Comparison of ENCODE assay signal across 18 cellular contexts in the genomic region with DNA sequence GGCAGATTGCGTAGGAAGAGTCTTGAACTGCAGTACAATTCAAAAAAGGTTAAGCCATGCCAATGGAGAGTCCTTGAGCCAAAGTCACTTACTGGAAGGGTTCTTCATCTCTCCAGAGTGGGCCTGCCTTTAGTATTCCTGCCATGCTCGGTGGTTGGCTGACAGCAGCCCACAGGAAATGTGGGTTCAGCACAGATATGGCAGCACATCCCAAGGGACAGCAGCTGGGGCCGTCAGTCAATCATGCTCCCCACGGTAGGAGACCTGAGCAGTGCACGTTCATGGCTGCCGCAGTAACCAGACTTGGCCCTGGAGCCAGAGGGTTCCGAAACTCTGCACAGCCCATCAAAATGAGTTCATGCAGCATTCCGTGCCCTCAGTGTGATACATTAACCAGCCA.
"Had no signal": no experiment of that assay in that cellular context is flagged by ENCODE, and none has a peak within 500 bp of the region (broad histone marks: within the 10 kb centered on the region; RNA-seq: fewer than 3 reads in every experiment).

No MANE protein-coding gene starts in this region.

- FAIRE-seq: islet of Langerhans had no signal

- H3K27ac ChIP-seq: right lobe of liver, thyroid gland had no signal

- H3K9me3 ChIP-seq: adrenal gland, right lobe of liver, spleen, thyroid gland had no signal

- H3K36me3 Mint-ChIP-seq: activated naive CD4-positive, alpha-beta T cell treated with anti-CD3 and anti-CD28 coated beads, Interleukin-2, amount 50 U/mL, for 72 hours; mesothelial cell of epicardium had no signal

- H3K9me3 Mint-ChIP-seq: activated naive CD4-positive, alpha-beta T cell treated with anti-CD3 and anti-CD28 coated beads, Interleukin-2, amount 50 U/mL, for 72 hours; activated T-cell treated with anti-CD3 and anti-CD28 coated beads, Interleukin-2, amount 50 U/mL, for 72 hours; mesothelial cell of epicardium; nephron progenitor cell; T-helper 1 cell treated with Interleukin-12 subunit alpha and Interleukin-12 subunit beta and Interleukin-4 antibody, amounts not matched to agents 30 μg/mL and 1 μg/mL, for 36 hours had no signal

- H3K27me3 ChIP-seq: adrenal gland, right lobe of liver, thyroid gland had no signal

- H3K36me3 ChIP-seq: adrenal gland, right lobe of liver, spleen, thyroid gland had no signal

- H3K27ac Mint-ChIP-seq: activated naive CD4-positive, alpha-beta T cell treated with anti-CD3 and anti-CD28 coated beads, Interleukin-2, amount 50 U/mL, for 72 hours; activated T-cell treated with anti-CD3 and anti-CD28 coated beads, Interleukin-2, amount 50 U/mL, for 72 hours; mesothelial cell of epicardium; nephron progenitor cell; T-helper 1 cell treated with Interleukin-12 subunit alpha and Interleukin-12 subunit beta and Interleukin-4 antibody, amounts not matched to agents 30 μg/mL and 1 μg/mL, for 36 hours had no signal

- H3K4me1 ChIP-seq: thyroid gland had no signal

- DNase-seq: activated CD4-positive, alpha-beta T cell treated with anti-CD3 and anti-CD28 coated beads, Interleukin-2, amount 50 U/mL, for 4 hours; activated gamma-delta T cell treated with Interleukin-2 at 50 U/mL for 16 hours; activated T-cell treated with anti-CD3 and anti-CD28 coated beads, Interleukin-2, amount 50 U/mL, for 72 hours; adrenal gland; foreskin melanocyte; glutamatergic neuron; hippocampal formation; left colon; nephron progenitor cell; right lobe of liver; spleen; stimulated activated naive B cell treated with anti-CD40 and anti-IgM and Interleukin-4, amounts not matched to agents 10 μg/mL and 1 μg/mL and 100 μg/mL, for 72 hours; thyroid gland had no signal

- ATAC-seq: activated naive CD4-positive, alpha-beta T cell treated with anti-CD3 and anti-CD28 coated beads, Interleukin-2, amount 50 U/mL, for 72 hours; activated T-cell treated with anti-CD3 and anti-CD28 coated beads, Interleukin-2, amount 50 U/mL, for 72 hours; left colon; right lobe of liver had no signal

- H3K4me3 Mint-ChIP-seq: activated T-cell treated with anti-CD3 and anti-CD28 coated beads, Interleukin-2, amount 50 U/mL, for 72 hours; mesothelial cell of epicardium; nephron progenitor cell; stimulated activated naive B cell treated with anti-CD40 and anti-IgM and Interleukin-4, amounts not matched to agents 10 μg/mL and 1 μg/mL and 100 μg/mL, for 72 hours; T-helper 1 cell treated with Interleukin-12 subunit alpha and Interleukin-12 subunit beta and Interleukin-4 antibody, amounts not matched to agents 30 μg/mL and 1 μg/mL, for 36 hours had no signal

- H3K4me3 ChIP-seq: adrenal gland, lung, right lobe of liver, spleen, thyroid gland had no signal
